ENCODE assay signal across 1 cellular context in genomic region chr12:121568971-121569808, GRCh38.
TF ChIP-seq lines count a peak whose summit lies in the region.

No MANE protein-coding gene starts in this region.

TF ChIP-seq in HepG2, 621 proteins besides CTCF, POLR2A, EP300 and RAD21:
- TF ChIP-seq GMEB2 (CRISPR knock-in tag; IDR thresholded peaks at IDR 0.05; ENCODE audit: low read depth) = no peak
- no peak for TF ChIP-seq RAD51 (IDR thresholded peaks at IDR 0.05; ENCODE audit: borderline replicate concordance)
- TF ChIP-seq RARA (CRISPR knock-in tag; IDR thresholded peaks at IDR 0.05) = no peak
- no peak for TF ChIP-seq FOXK2 (IDR thresholded peaks at IDR 0.05)
- TF ChIP-seq ZNF646 (CRISPR knock-in tag; IDR thresholded peaks at IDR 0.05) = no peak
- TF ChIP-seq EHMT2 (IDR thresholded peaks at IDR 0.05; ENCODE audit: borderline replicate concordance, low read depth, low read length) = no peak
- no peak for TF ChIP-seq ZNF274 (CRISPR knock-in tag; IDR thresholded peaks at IDR 0.05)
- no peak for TF ChIP-seq PHF21A (CRISPR knock-in tag; IDR thresholded peaks at IDR 0.05)
- TF ChIP-seq ZNF589 (CRISPR knock-in tag; conservative IDR thresholded peaks at IDR 0.05) = no peak
- no peak for TF ChIP-seq HOXA9 (CRISPR knock-in tag; IDR thresholded peaks at IDR 0.05; ENCODE audit: borderline replicate concordance)
- no peak for TF ChIP-seq ZNF839 (CRISPR knock-in tag; IDR thresholded peaks at IDR 0.05; ENCODE audit: borderline replicate concordance)
- TF ChIP-seq JARID2 (CRISPR knock-in tag; IDR thresholded peaks at IDR 0.05; ENCODE audit: insufficient replicate concordance) = no peak
- no peak for TF ChIP-seq ASH2L (IDR thresholded peaks at IDR 0.05; ENCODE audit: insufficient read length, low read depth, low read length)
- no peak for TF ChIP-seq HNF4A (CRISPR knock-in tag; IDR thresholded peaks at IDR 0.05)
- no peak for TF ChIP-seq TSC22D2 (CRISPR knock-in tag; IDR thresholded peaks at IDR 0.05; ENCODE audit: borderline replicate concordance)
- TF ChIP-seq ZBTB7A (CRISPR knock-in tag; IDR thresholded peaks at IDR 0.05) = no peak
- no peak for TF ChIP-seq PRPF4 (IDR thresholded peaks at IDR 0.05; ENCODE audit: low read depth, low read length, poor library complexity, severe bottlenecking)
- TF ChIP-seq MTF2 (CRISPR knock-in tag; IDR thresholded peaks at IDR 0.05; ENCODE audit: borderline replicate concordance) = no peak
- no peak for TF ChIP-seq CEBPG (CRISPR knock-in tag; IDR thresholded peaks at IDR 0.05)
- no peak for TF ChIP-seq REPIN1 (CRISPR knock-in tag; IDR thresholded peaks at IDR 0.05; ENCODE audit: borderline replicate concordance, low read depth)
